In the genomic region with DNA sequence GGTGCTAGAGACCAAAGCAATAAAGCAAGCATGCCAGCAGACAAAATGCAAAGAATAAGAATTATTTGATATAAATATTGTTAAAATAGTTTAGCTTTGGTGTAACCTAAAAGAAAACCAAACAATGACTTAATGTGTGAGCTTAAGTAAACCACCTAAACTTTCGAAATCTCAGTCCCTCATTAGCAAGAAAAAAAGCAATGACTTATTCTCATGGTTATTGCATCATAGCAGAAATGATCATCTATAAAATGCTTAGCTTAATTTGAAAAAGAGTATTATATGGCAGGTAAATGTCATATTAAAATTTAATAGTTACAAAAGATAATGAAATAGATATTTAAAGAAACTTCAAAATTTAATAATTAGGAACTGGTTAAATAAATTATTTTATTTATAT, we compare ENCODE assay signal across 26 cellular contexts.
DNase-seq lines count a peak whose midpoint lies in the region; ATAC-seq, FAIRE-seq and TF ChIP-seq lines count a peak whose summit lies in the region.
"Had no signal": no experiment of that assay in that cellular context is flagged by ENCODE, and none has a peak within 500 bp of the region (broad histone marks: within the 10 kb centered on the region; RNA-seq: fewer than 3 reads in every experiment).

No MANE protein-coding gene starts in this region.

- DNase-seq in HepG2 (ENCODE audit: low spot score) (no peak), right lobe of liver (no peak), H1 (ENCODE audit: low read depth in 1 of 2, low spot score in 2 of 2) (no peak), foreskin fibroblast (peak; percentile 10 to 46), AG08396 (ENCODE audit: low spot score) (no peak), heart right ventricle (no peak), erythroblast (lab: John Stamatoyannopoulos, UW) (no peak)
- DNase-seq: CD4-positive, CD25-positive, alpha-beta regulatory T cell; GOT3; MG63; NCI-H1105 treated with DMSO at 0.1 percent for 48 hours; NCI-H146; NCI-H1930; NCI-H2107; NCI-H524; NCI-H774; NK-92 treated with Interleukin-12 subunit alpha and Interleukin-12 subunit beta, amount 100 ng/mL, for 24 hours; PC-3; SJCRH30 had no signal

- no peak overlapping the region for H2BK15ac ChIP-seq in H1 (ENCODE audit: low read length)

- H2BK5ac ChIP-seq in H1 (ENCODE audit: low read depth, low read length), result no peak overlapping the region

- TF ChIP-seq RAD21 in HepG2 (CRISPR knock-in tag; IDR thresholded peaks at IDR 0.05) (no peak), H1 (IDR thresholded peaks at IDR 0.05 in 1 of 2, conservative IDR thresholded peaks at IDR 0.05 in 1 of 2; ENCODE audit: low read depth in 2 of 2, low read length in 2 of 2) (no peak)

- H3K36me3 ChIP-seq in HepG2 (replicated peaks in 1 of 2; ENCODE audit: control insufficient read depth in 1 of 2, insufficient read depth in 2 of 2, low read length in 2 of 2), result no peaks in the 10 kb centered on the region
- H3K36me3 ChIP-seq in right lobe of liver, result no peaks in the 10 kb centered on the region
- no peaks in the 10 kb centered on the region for H3K36me3 ChIP-seq in H1 (ENCODE audit: control insufficient read depth in 2 of 4, insufficient read depth in 4 of 4, low read length in 3 of 4)
- H3K36me3 ChIP-seq in heart right ventricle, result no peaks in the 10 kb centered on the region
- H3K36me3 ChIP-seq: BLaER1, MG63, SJCRH30 had no signal

- H2BK120ac ChIP-seq in H1 (replicated peaks; ENCODE audit: low read depth, low read length), result no peak overlapping the region

- no peaks in the 10 kb centered on the region for H3K79me1 ChIP-seq in H1 (ENCODE audit: low read depth, low read length)

- FAIRE-seq in HepG2 (lab: Jason Lieb, UNC) (no peak), H1 (lab: Jason Lieb, UNC) (no peak)
- FAIRE-seq: D721Med had no signal

- H3K14ac ChIP-seq in H1 (ENCODE audit: insufficient read length), result no peak overlapping the region

- in situ Hi-C loops in HepG2 (cut with HindIII; ENCODE audit: extremely low pct_ligation_motif_present, low pct_unique_long_range_greater_than_20kb), result no loop called here

- no peak overlapping the region for H4K8ac ChIP-seq in H1 (ENCODE audit: extremely low read depth, insufficient read depth, low read length)

- H4K5ac ChIP-seq in H1 (ENCODE audit: insufficient read length, low read depth, low read length), result no peak overlapping the region

- no peaks in the 10 kb centered on the region for H3K4me1 ChIP-seq in HepG2 (ENCODE audit: insufficient read depth, low read length)
- H3K4me1 ChIP-seq in right lobe of liver, result no peaks in the 10 kb centered on the region
- no peaks in the 10 kb centered on the region for H3K4me1 ChIP-seq in H1 (replicated peaks in 1 of 4; ENCODE audit: control insufficient read depth in 3 of 4, insufficient read depth in 4 of 4, low read length in 3 of 4)
- no peaks in the 10 kb centered on the region for H3K4me1 ChIP-seq in heart right ventricle
- H3K4me1 ChIP-seq: BLaER1, SJCRH30 had no signal

- no peak overlapping the region for H3K56ac ChIP-seq in H1 (replicated peaks; ENCODE audit: insufficient read length, low read depth, low read length)

- intact Hi-C loops in HepG2 (cut with micrococcal nuclease; ENCODE audit: unreplicated experiment) (no loop called here), right lobe of liver (cut with DNase I) (no loop called here), heart right ventricle (cut with DNase I) (no loop called here)

- H2AFZ ChIP-seq in HepG2 (ENCODE audit: low read length) (no peak overlapping the region), H1 (ENCODE audit: low read length) (no peak overlapping the region)

- TF ChIP-seq EP300 in HepG2 (IDR thresholded peaks at IDR 0.05; ENCODE audit: low read depth in 2 of 2, low read length in 2 of 2) (no peak), HepG2 (CRISPR knock-in tag; IDR thresholded peaks at IDR 0.05; ENCODE audit: borderline replicate concordance) (no peak), H1 (IDR thresholded peaks at IDR 0.05; ENCODE audit: borderline replicate concordance in 1 of 2, low read depth in 2 of 2, low read length in 2 of 2) (no peak)

- H3K9me3 ChIP-seq in HepG2 (ENCODE audit: low read length) (no peaks in the 10 kb centered on the region), right lobe of liver (no peaks in the 10 kb centered on the region), H1 (ENCODE audit: insufficient read depth in 2 of 2, low read depth in 1 of 2, low read length in 1 of 2) (no peaks in the 10 kb centered on the region), heart right ventricle (peaks cover 0 to 10% (median 0%) of the 10 kb centered on the region in 11 donors)
- H3K9me3 ChIP-seq: BLaER1, MG63, SJCRH30 had no signal

- POLR2A ChIA-PET in HepG2 (lab: Yijun Ruan, JAX), result no interaction called here
- POLR2A ChIA-PET in H1 (lab: Charles Lee; ENCODE audit: partially characterized antibody), result no interaction called here

- no peak overlapping the region for H3K4ac ChIP-seq in H1 (replicated peaks; ENCODE audit: insufficient read length, low read depth, low read length)

- TF ChIP-seq POLR2A in HepG2 (IDR thresholded peaks at IDR 0.05; ENCODE audit: insufficient read depth in 1 of 2, low read depth in 2 of 2, low read length in 2 of 2) (no peak), right lobe of liver (IDR thresholded peaks at IDR 0.05) (no peak), H1 (IDR thresholded peaks at IDR 0.05; ENCODE audit: control extremely low read depth in 1 of 2, low read depth in 2 of 2, low read length in 2 of 2) (no peak), erythroblast (IDR thresholded peaks at IDR 0.05; ENCODE audit: low read length) (no peak)

- no peak overlapping the region for H3K4me3 ChIP-seq in HepG2 (replicated peaks in 1 of 3; ENCODE audit: insufficient read depth in 1 of 3, low read depth in 2 of 3, low read length in 3 of 3)
- H3K4me3 ChIP-seq in right lobe of liver, result no peak overlapping the region
- no peak overlapping the region for H3K4me3 ChIP-seq in H1 (ENCODE audit: extremely low read depth in 1 of 4, insufficient read depth in 2 of 4, low read depth in 3 of 4, low read length in 4 of 4)
- H3K4me3 ChIP-seq in foreskin fibroblast (ENCODE audit: low read depth in 1 of 2, low read length in 2 of 2), result no peak overlapping the region
- no peak overlapping the region for H3K4me3 ChIP-seq in heart right ventricle
- H3K4me3 ChIP-seq: BLaER1, MG63, SJCRH30 had no signal

- no peak overlapping the region for H2BK20ac ChIP-seq in H1 (ENCODE audit: low read length)

- H3K23ac ChIP-seq in H1 (ENCODE audit: insufficient read length), result no peak overlapping the region

- H3K27me3 ChIP-seq in HepG2 (ENCODE audit: control insufficient read depth in 1 of 2, insufficient read depth in 2 of 2, low read length in 2 of 2) (no peaks in the 10 kb centered on the region), right lobe of liver (no peaks in the 10 kb centered on the region), H1 (replicated peaks in 1 of 4; ENCODE audit: control insufficient read depth in 3 of 4, extremely low read depth in 1 of 4, insufficient read depth in 3 of 4, low read length in 3 of 4) (no peaks in the 10 kb centered on the region), heart right ventricle (no peaks in the 10 kb centered on the region)
- H3K27me3 ChIP-seq: BLaER1, MG63, SJCRH30 had no signal

- H3K23me2 ChIP-seq in H1 (ENCODE audit: low read depth, low read length), result no peaks in the 10 kb centered on the region

- H3K27ac ChIP-seq in HepG2 (ENCODE audit: extremely low read length, insufficient read depth, low read length) (no peak overlapping the region), right lobe of liver (no peak overlapping the region), H1 (ENCODE audit: low read depth, low read length) (no peak overlapping the region), heart right ventricle (no peak overlapping the region)
- H3K27ac ChIP-seq: BLaER1, HL-60, SJCRH30 had no signal

- H3K79me2 ChIP-seq in HepG2 (ENCODE audit: insufficient read depth, low read length) (no peaks in the 10 kb centered on the region), H1 (ENCODE audit: control insufficient read depth in 1 of 2, insufficient read depth in 2 of 2, low read length in 2 of 2) (no peaks in the 10 kb centered on the region)

- no peak overlapping the region for H2AK5ac ChIP-seq in H1 (ENCODE audit: low read depth, low read length)

- H2BK12ac ChIP-seq in H1 (ENCODE audit: low read depth, low read length), result no peak overlapping the region

- no peak for TF ChIP-seq CTCF in HepG2 (CRISPR knock-in tag; IDR thresholded peaks at IDR 0.05)
- TF ChIP-seq CTCF in right lobe of liver (IDR thresholded peaks at IDR 0.05), result no peak
- no peak for TF ChIP-seq CTCF in H1 (IDR thresholded peaks at IDR 0.05; ENCODE audit: control extremely low read depth in 1 of 3, insufficient read depth in 1 of 3, low read depth in 1 of 3, low read length in 3 of 3)
- no peak for TF ChIP-seq CTCF in foreskin fibroblast (IDR thresholded peaks at IDR 0.05; ENCODE audit: low read depth, low read length)
- TF ChIP-seq CTCF in heart right ventricle (IDR thresholded peaks at IDR 0.05), result no peak

- ATAC-seq in HepG2 (no peak), right lobe of liver (no peak), HG03135 (IDR thresholded peaks at IDR 0.05; ENCODE audit: unreplicated experiment) (no peak), heart right ventricle (no peak)
- ATAC-seq: HCT116, PC-3, Right ventricle myocardium inferior, SK-N-SH treated with all-trans-retinoic acid at 6 μM for 48 hours had no signal

- H3K4me2 ChIP-seq in HepG2 (ENCODE audit: low read depth, low read length) (no peak overlapping the region), H1 (ENCODE audit: insufficient read depth in 1 of 2, low read depth in 2 of 2, low read length in 2 of 2) (no peak overlapping the region)
- H3K4me2 ChIP-seq: BLaER1 had no signal

- 0% methylated on average over 1 of the region's 1 CpG for WGBS in HepG2 (ENCODE audit: low lambda C conversion rate)
- WGBS in right lobe of liver (ENCODE audit: insufficient coverage, low coverage, low lambda C conversion rate, missing lambda C conversion rate), result 27% methylated on average over 1 of the region's 1 CpG
- 89% methylated on average over 1 of the region's 1 CpG; no CpG with 5 or more reads in 1 of the 2 experiments for WGBS in H1 (ENCODE audit: extremely low coverage in 1 of 2, insufficient coverage in 1 of 2, insufficient read length in 1 of 2, insufficient replicate concordance in 2 of 2, low coverage in 1 of 2, low lambda C conversion rate in 2 of 2, missing lambda C conversion rate in 1 of 2), 2 experiments
- 60 to 76% methylated on average over 1 of the region's 1 CpG for WGBS in heart right ventricle, 2 donors

- BruUV-seq in HepG2 (replicated peaks; lab: Mats Ljungman, UMichigan), result no TSS peak

- no peaks in the 10 kb centered on the region for H4K20me1 ChIP-seq in HepG2 (ENCODE audit: insufficient read depth, low read length)
- H4K20me1 ChIP-seq in H1 (replicated peaks in 1 of 2; ENCODE audit: control insufficient read depth in 1 of 2, insufficient read depth in 2 of 2, low read length in 2 of 2), result no peaks in the 10 kb centered on the region
- H4K20me1 ChIP-seq: BLaER1 had no signal

- H4K91ac ChIP-seq in H1 (replicated peaks; ENCODE audit: insufficient read length, low read length), result no peak overlapping the region

- CTCF ChIA-PET in HepG2 (lab: Yijun Ruan, JAX; ENCODE audit: low intra/inter-chr PET ratio, low total read pairs), result no interaction called here
- CTCF ChIA-PET in H1 (lab: Charles Lee; ENCODE audit: partially characterized antibody), result interaction anchor here (1.3 kb wide), 1 partner anchor 9 kb away, joined by 4 read pairs; no protein-coding TSS in a partner anchor

- no peak overlapping the region for H3K18ac ChIP-seq in H1 (ENCODE audit: extremely low read depth, low read length)

- no peak overlapping the region for H3K9ac ChIP-seq in HepG2 (ENCODE audit: insufficient read depth, low read depth, low read length)
- H3K9ac ChIP-seq in H1 (replicated peaks in 1 of 4; ENCODE audit: extremely low read depth in 1 of 4, low read depth in 3 of 4, low read length in 3 of 4), result no peak overlapping the region
- H3K9ac ChIP-seq: BLaER1 had no signal

Comparison
In these comparisons a context has a peak if more than half of its experiments do, and no peak if none do; other contexts are left out.
1. DNase-seq: peak in foreskin fibroblast (2 of 2); none in HepG2 (single experiment), right lobe of liver (0 of 3), H1 (0 of 2), AG08396 (single experiment), heart right ventricle (0 of 2) and erythroblast (0 of 2).